In the genomic region with DNA sequence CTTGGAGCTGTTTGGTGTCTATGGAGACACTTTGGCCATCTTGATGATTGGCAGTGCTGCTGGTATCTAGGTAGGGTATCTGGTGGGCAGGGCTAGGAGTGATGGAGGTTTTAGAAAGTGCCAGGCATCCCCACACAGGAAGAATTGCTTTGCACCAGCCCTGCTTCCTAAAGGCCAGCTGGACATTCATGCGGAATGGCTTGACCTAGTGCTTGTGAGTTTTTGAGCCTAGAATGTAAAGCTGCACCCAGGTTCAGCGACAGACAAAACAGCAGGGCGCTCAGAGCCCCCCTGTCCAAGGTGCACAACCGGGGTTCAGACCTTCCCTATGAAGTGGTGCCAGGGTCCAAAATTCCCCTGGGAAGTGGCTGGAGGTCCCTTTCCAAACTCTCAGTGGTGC, we compare ENCODE assay signal across 32 cellular contexts.
"Had no signal": no experiment of that assay in that cellular context is flagged by ENCODE, and none has a peak within 500 bp of the region (broad histone marks: within the 10 kb centered on the region; RNA-seq: fewer than 3 reads in every experiment).

No MANE protein-coding gene starts in this region.

- DNase-seq: activated effector memory CD4-positive, alpha-beta T cell treated with anti-CD3 and anti-CD28 coated beads, Interleukin-2, amount 50 U/mL, for 16 hours; activated effector memory CD4-positive, alpha-beta T cell treated with Interleukin-2 at 50 U/mL for 16 hours; activated gamma-delta T cell; activated gamma-delta T cell treated with Interleukin-2 at 50 U/mL for 16 hours; activated naive CD4-positive, alpha-beta T cell; activated naive CD4-positive, alpha-beta T cell treated with anti-CD3 and anti-CD28 coated beads for 36 hours; activated naive CD4-positive, alpha-beta T cell treated with anti-CD3 and anti-CD28 coated beads, Interleukin-2, amount 10 ng/mL, durations not matched to agents 7 days and 5 days; activated naive CD4-positive, alpha-beta T cell treated with anti-CD3 and anti-CD28 coated beads, Interleukin-2, amount 50 U/mL, for 16 hours; activated naive CD4-positive, alpha-beta T cell treated with Interleukin-2 at 50 U/mL for 16 hours; activated naive CD8-positive, alpha-beta T cell treated with anti-CD3 and anti-CD28 coated beads for 36 hours; activated naive CD8-positive, alpha-beta T cell treated with anti-CD3 and anti-CD28 coated beads, Interleukin-2, amount 10 ng/mL, durations not matched to agents 7 days and 5 days; activated naive CD8-positive, alpha-beta T cell treated with anti-CD3 and anti-CD28 coated beads, Interleukin-2, amount 50 U/mL, for 24 hours; activated T-cell treated with anti-CD3 and anti-CD28 coated beads, Interleukin-2, amount 50 U/mL, for 1 hour; activated T-cell treated with anti-CD3 and anti-CD28 coated beads, Interleukin-2, amount 50 U/mL, for 24 hours; activated T-cell treated with anti-CD3 and anti-CD28 coated beads, Interleukin-2, amount 50 U/mL, for 4 hours; activated T-cell treated with anti-CD3 and anti-CD28 coated beads, Interleukin-2, amount 50 U/mL, for 48 hours; activated T-cell treated with anti-CD3 and anti-CD28 coated beads, Interleukin-2, amount 50 U/mL, for 72 hours; adrenal gland; amniotic stem cell; amygdala; anterior cingulate cortex; aorta; body of pancreas; brain microvascular endothelial cell; caudate nucleus; central memory CD4-positive, alpha-beta T cell; cerebellar nuclear complex had no signal

- H3K9me3 ChIP-seq: adrenal gland, ascending aorta, body of pancreas, breast epithelium had no signal

- H3K36me3 ChIP-seq: adrenal gland, ascending aorta, brain microvascular endothelial cell, breast epithelium, cardiac muscle cell had no signal

- H3K4me3 ChIP-seq: adrenal gland, ascending aorta, body of pancreas, breast epithelium, cardiac muscle cell had no signal

- H3K4me1 ChIP-seq: adrenal gland, ascending aorta, body of pancreas, breast epithelium had no signal

- ATAC-seq: activated naive CD4-positive, alpha-beta T cell treated with anti-CD3 and anti-CD28 coated beads, Interleukin-2, amount 50 U/mL, for 72 hours; activated naive CD8-positive, alpha-beta T cell treated with anti-CD3 and anti-CD28 coated beads, Interleukin-2, amount 50 U/mL, for 24 hours; activated T-cell treated with anti-CD3 and anti-CD28 coated beads, Interleukin-2, amount 50 U/mL, for 4 hours; activated T-cell treated with anti-CD3 and anti-CD28 coated beads, Interleukin-2, amount 50 U/mL, for 72 hours; activated T-helper 17 cell treated with anti-CD3 and anti-CD28 coated beads, Interleukin-2, amount 50 U/mL, for 72 hours; body of pancreas had no signal

- H3K27ac ChIP-seq: adrenal gland, ascending aorta, body of pancreas, brain microvascular endothelial cell, breast epithelium, cardiac muscle cell had no signal

- H3K27me3 ChIP-seq: ascending aorta, brain microvascular endothelial cell had no signal
